Comparison of ENCODE assay signal across 14 cellular contexts in the genomic region with DNA sequence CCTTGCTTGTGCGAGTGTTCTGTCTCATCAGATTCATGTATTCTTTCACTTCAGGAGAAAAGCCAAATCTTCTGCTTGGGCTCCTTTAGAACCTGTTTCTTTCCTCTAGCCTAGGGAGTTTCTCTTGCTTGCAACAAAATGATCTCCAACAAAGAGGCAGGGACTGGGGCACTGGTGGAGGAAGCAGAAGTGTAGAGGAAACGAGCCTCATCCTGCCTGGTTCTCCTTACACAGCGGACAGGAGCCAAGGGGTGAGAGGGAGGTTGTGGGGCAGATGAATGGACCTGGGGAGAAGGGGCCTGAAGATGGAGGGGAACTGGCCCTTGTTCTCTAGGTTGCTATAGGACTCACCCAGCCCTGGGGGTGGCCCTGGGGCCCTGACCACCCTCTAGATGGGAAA.
DNase-seq lines count a peak whose midpoint lies in the region; TF ChIP-seq lines count a peak whose summit lies in the region.
"Had no signal": no experiment of that assay in that cellular context is flagged by ENCODE, and none has a peak within 500 bp of the region (broad histone marks: within the 10 kb centered on the region; RNA-seq: fewer than 3 reads in every experiment).

No MANE protein-coding gene starts in this region.

- H3K36me3 ChIP-seq in OCI-LY1 (ENCODE audit: insufficient read depth, low read length) (no peaks in the 10 kb centered on the region), esophagus muscularis mucosa (peaks cover 0 to 2% (median 0%) of the 10 kb centered on the region in 4 donors), tibial artery (no peaks in the 10 kb centered on the region), GM23248 (ENCODE audit: low read depth) (no peaks in the 10 kb centered on the region)

- H3K27ac Mint-ChIP-seq in mesothelial cell of epicardium: peak overlapping the region; percentile 12
- H3K27ac Mint-ChIP-seq: activated CD4-positive, alpha-beta memory T cell treated with anti-CD3 and anti-CD28 coated beads, Interleukin-2, amount 10 ng/mL, durations not matched to agents 7 days and 5 days; activated T-helper 1 cell treated with anti-CD3 and anti-CD28 coated beads, Interleukin-12 subunit alpha, Interleukin-12 subunit beta, Interleukin-2, Interleukin-4 antibody, amounts not matched to agents 30 ng/mL and 10 ng/mL and 1 ng/mL, durations not matched to agents 14 hours and 24 hours and 36 hours; CD4-positive, CD25-positive, alpha-beta regulatory T cell had no signal

- H3K27me3 ChIP-seq in OCI-LY1 (ENCODE audit: insufficient read depth, low read length) (no peaks in the 10 kb centered on the region), esophagus muscularis mucosa (no peaks in the 10 kb centered on the region), tibial artery (no peaks in the 10 kb centered on the region), GM23248 (replicated peaks; ENCODE audit: insufficient read depth) (no peaks in the 10 kb centered on the region)

- intact Hi-C loops in esophagus muscularis mucosa (cut with DNase I): no loop called here
- intact Hi-C loops in tibial artery (cut with DNase I; ENCODE audit: low total_unique reads): no loop called here

- peaks cover 21% of the 10 kb centered on the region for H3K4me1 Mint-ChIP-seq in mesothelial cell of epicardium
- H3K4me1 Mint-ChIP-seq: activated CD4-positive, alpha-beta memory T cell treated with anti-CD3 and anti-CD28 coated beads, Interleukin-2, amount 10 ng/mL, durations not matched to agents 7 days and 5 days; CD4-positive, CD25-positive, alpha-beta regulatory T cell had no signal

- H3K4me2 ChIP-seq in OCI-LY1 (ENCODE audit: low read length): no peak overlapping the region
- no peak overlapping the region for H3K4me2 ChIP-seq in GM23248 (ENCODE audit: unreplicated experiment)

- TF ChIP-seq POLR2A in esophagus muscularis mucosa (IDR thresholded peaks at IDR 0.05; ENCODE audit: low read depth): no peak

- H3K9me2 ChIP-seq in OCI-LY1 (ENCODE audit: low read depth, low read length) (no peaks in the 10 kb centered on the region), GM23248 (ENCODE audit: insufficient read depth) (no peaks in the 10 kb centered on the region)

- H2AFZ ChIP-seq in OCI-LY1 (ENCODE audit: low read length) (no peak overlapping the region), GM23248 (no peak overlapping the region)

- no peaks in the 10 kb centered on the region for H3K27me3 Mint-ChIP-seq in mesothelial cell of epicardium (ENCODE audit: low read depth)
- H3K27me3 Mint-ChIP-seq: CD4-positive, CD25-positive, alpha-beta regulatory T cell had no signal

- H3K27ac ChIP-seq in OCI-LY1 (ENCODE audit: low read depth, low read length, poor library complexity, severe bottlenecking) (peak overlapping the region; percentile 12), esophagus muscularis mucosa (replicated peaks in 1 of 4) (peak overlapping the region in 3 of 4 donors; percentile 5 to 56 (median 36)), tibial artery (peak overlapping the region; percentile 55 to 65), GM23248 (no peak overlapping the region)

- TF ChIP-seq CTCF in OCI-LY1 (IDR thresholded peaks at IDR 0.05; ENCODE audit: low read length): no peak
- TF ChIP-seq CTCF in esophagus muscularis mucosa (IDR thresholded peaks at IDR 0.05): no peak
- TF ChIP-seq CTCF in mesothelial cell of epicardium (IDR thresholded peaks at IDR 0.05; ENCODE audit: unreplicated experiment): no peak
- TF ChIP-seq CTCF in tibial artery (IDR thresholded peaks at IDR 0.05): no peak

- no peaks in the 10 kb centered on the region for H3K79me2 ChIP-seq in OCI-LY1 (ENCODE audit: insufficient read depth, low read length)
- H3K79me2 ChIP-seq in GM23248 (ENCODE audit: insufficient read depth): no peaks in the 10 kb centered on the region

- peaks cover 25% of the 10 kb centered on the region for H3K4me1 ChIP-seq in OCI-LY1 (ENCODE audit: insufficient read depth, low read length, severe bottlenecking)
- peaks cover 4 to 29% (median 25%) of the 10 kb centered on the region in 4 donors for H3K4me1 ChIP-seq in esophagus muscularis mucosa
- peaks cover 0 to 23% (median 10%) of the 10 kb centered on the region in 4 donors for H3K4me1 ChIP-seq in tibial artery
- H3K4me1 ChIP-seq in GM23248 (ENCODE audit: insufficient read depth): no peaks in the 10 kb centered on the region

- in situ Hi-C loops in GM23248 (cut with MboI): loop anchor here (25.0 kb wide), 1 partner anchor 1920 kb away; the partner anchor contains the start of gene IGFBP1

- 64% methylated on average over 3 of the region's 3 CpGs for WGBS in esophagus muscularis mucosa
- WGBS in GM23248 (ENCODE audit: low coverage in 1 of 2, low lambda C conversion rate in 2 of 2, missing lambda C conversion rate in 2 of 2), 2 experiments: 81 to 88% methylated on average over 3 of the region's 3 CpGs

- H3K36me3 Mint-ChIP-seq in mesothelial cell of epicardium: no peaks in the 10 kb centered on the region
- H3K36me3 Mint-ChIP-seq: CD4-positive, CD25-positive, alpha-beta regulatory T cell had no signal

- no peak for TF ChIP-seq EP300 in esophagus muscularis mucosa (IDR thresholded peaks at IDR 0.05)

- H4K20me1 ChIP-seq in OCI-LY1 (ENCODE audit: insufficient read depth, low read length) (no peaks in the 10 kb centered on the region), GM23248 (ENCODE audit: insufficient read depth) (no peaks in the 10 kb centered on the region)

- DNase-seq in esophagus muscularis mucosa (ENCODE audit: extremely low spot score): no peak
- peak in 1 of 2 experiments; percentile 25 for DNase-seq in mesothelial cell of epicardium (ENCODE audit: low spot score in 2 of 2, unreplicated experiment in 2 of 2)
- peak; percentile 42 to 65 for DNase-seq in tibial artery
- no peak for DNase-seq in OCI-M1 (lab: John Stamatoyannopoulos, UW)
- no peak for DNase-seq in activated CD4-positive, alpha-beta T cell treated with anti-CD3 and anti-CD28 coated beads for 48 hours
- no peak for DNase-seq in GM23248
- DNase-seq: activated CD4-positive, alpha-beta memory T cell treated with anti-CD3 and anti-CD28 coated beads, Interleukin-2, amount 10 ng/mL, durations not matched to agents 7 days and 5 days; CD4-positive, CD25-positive, alpha-beta regulatory T cell; EL; NCI-H2107; occipital lobe; stimulated activated CD4-positive, alpha-beta T cell treated with anti-CD3 and anti-CD28 coated beads, Interleukin-12 subunit alpha, Interleukin-12 subunit beta, amount 100 ng/mL, for 4 hours had no signal

- H3K4me3 ChIP-seq in OCI-LY1 (ENCODE audit: low read depth, low read length, poor library complexity, severe bottlenecking) (no peak overlapping the region), esophagus muscularis mucosa (peak overlapping the region in 1 of 4 donors; percentile 24), tibial artery (peak overlapping the region; percentile 21 to 40), GM23248 (no peak overlapping the region)

- H3K9me3 Mint-ChIP-seq in mesothelial cell of epicardium: no peaks in the 10 kb centered on the region
- H3K9me3 Mint-ChIP-seq: activated CD4-positive, alpha-beta memory T cell treated with anti-CD3 and anti-CD28 coated beads, Interleukin-2, amount 10 ng/mL, durations not matched to agents 7 days and 5 days; activated T-helper 1 cell treated with anti-CD3 and anti-CD28 coated beads, Interleukin-12 subunit alpha, Interleukin-12 subunit beta, Interleukin-2, Interleukin-4 antibody, amounts not matched to agents 30 ng/mL and 10 ng/mL and 1 ng/mL, durations not matched to agents 14 hours and 24 hours and 36 hours; CD4-positive, CD25-positive, alpha-beta regulatory T cell had no signal

- H3K9me3 ChIP-seq in OCI-LY1 (ENCODE audit: low read length) (no peaks in the 10 kb centered on the region), esophagus muscularis mucosa (no peaks in the 10 kb centered on the region), tibial artery (no peaks in the 10 kb centered on the region), GM23248 (ENCODE audit: low read depth) (no peaks in the 10 kb centered on the region)

- no peak overlapping the region for H3K4me3 Mint-ChIP-seq in mesothelial cell of epicardium
- H3K4me3 Mint-ChIP-seq: activated CD4-positive, alpha-beta memory T cell treated with anti-CD3 and anti-CD28 coated beads, Interleukin-2, amount 10 ng/mL, durations not matched to agents 7 days and 5 days; activated T-helper 1 cell treated with anti-CD3 and anti-CD28 coated beads, Interleukin-12 subunit alpha, Interleukin-12 subunit beta, Interleukin-2, Interleukin-4 antibody, amounts not matched to agents 30 ng/mL and 10 ng/mL and 1 ng/mL, durations not matched to agents 14 hours and 24 hours and 36 hours; CD4-positive, CD25-positive, alpha-beta regulatory T cell had no signal

- H3F3A ChIP-seq in OCI-LY1 (ENCODE audit: insufficient read depth, low read length) (no peaks in the 10 kb centered on the region), GM23248 (ENCODE audit: insufficient read depth) (no peaks in the 10 kb centered on the region)

- H3K9ac ChIP-seq in OCI-LY1 (ENCODE audit: low read length) (no peak overlapping the region), GM23248 (no peak overlapping the region)

Comparison
In these comparisons a context has a peak if more than half of its experiments do, and no peak if none do; other contexts are left out.
1. H3K4me3 ChIP-seq: peak in tibial artery (2 of 2); none in OCI-LY1 (single experiment) and GM23248 (single experiment).
2. DNase-seq: peak in tibial artery (2 of 2); none in esophagus muscularis mucosa (single experiment), OCI-M1 (single experiment), activated CD4-positive, alpha-beta T cell treated with anti-CD3 and anti-CD28 coated beads for 48 hours (single experiment) and GM23248 (single experiment).